33 cellular contexts compared by ENCODE assay signal in genomic region chr10:10596256-10596655, GRCh38.
DNase-seq lines count a peak whose midpoint lies in the region; ATAC-seq and TF ChIP-seq lines count a peak whose summit lies in the region.
"Had no signal": no experiment of that assay in that cellular context is flagged by ENCODE, and none has a peak within 500 bp of the region (broad histone marks: within the 10 kb centered on the region; RNA-seq: fewer than 3 reads in every experiment).

No MANE protein-coding gene starts in this region.

- no peaks in the 10 kb centered on the region for H3K36me3 ChIP-seq in mesenchymal stem cell (ENCODE audit: control insufficient read depth in 1 of 2, insufficient read depth in 2 of 2, low read depth in 1 of 2, low read length in 2 of 2)
- H3K36me3 ChIP-seq: BE2C; BLaER1; BLaER1 treated with 17β-estradiol and CSF1 and Interleukin-3, amounts not matched to agents 10 nM and 100 nM had no signal

- no peak overlapping the region for H3K9ac ChIP-seq in mesenchymal stem cell (ENCODE audit: low read length)
- H3K9ac ChIP-seq: BLaER1; BLaER1 treated with 17β-estradiol and CSF1 and Interleukin-3, amounts not matched to agents 10 nM and 100 nM had no signal

- ATAC-seq in GM19023 (IDR thresholded peaks at IDR 0.05; ENCODE audit: unreplicated experiment), result no peak
- ATAC-seq in GM19395 (IDR thresholded peaks at IDR 0.05; ENCODE audit: unreplicated experiment), result no peak
- ATAC-seq: A549; CD8-positive, alpha-beta T cell had no signal

- H3K79me1 ChIP-seq in mesenchymal stem cell (replicated peaks; ENCODE audit: low read length, poor library complexity, severe bottlenecking), result no peaks in the 10 kb centered on the region

- no peak overlapping the region for H3K14ac ChIP-seq in mesenchymal stem cell (ENCODE audit: low read length in 2 of 2)

- H3K4me1 ChIP-seq in mesenchymal stem cell (ENCODE audit: control insufficient read depth, insufficient read depth, low read depth, low read length), result no peaks in the 10 kb centered on the region
- H3K4me1 ChIP-seq: A549, BE2C, BLaER1, Caco-2 had no signal

- H3K4ac ChIP-seq in mesenchymal stem cell (ENCODE audit: low read depth in 1 of 2, low read length in 2 of 2), result no peak overlapping the region

- H3K9me3 ChIP-seq in mesenchymal stem cell (ENCODE audit: control insufficient read depth, low read length), result no peaks in the 10 kb centered on the region
- H3K9me3 ChIP-seq: BE2C; BLaER1; BLaER1 treated with 17β-estradiol and CSF1 and Interleukin-3, amounts not matched to agents 10 nM and 100 nM; Caco-2 had no signal

- H3K4me3 ChIP-seq in mesenchymal stem cell (ENCODE audit: insufficient read depth in 1 of 2, low read depth in 1 of 2, low read length in 2 of 2) (no peak overlapping the region), lower leg skin (ENCODE audit: low read depth, poor library complexity, severe bottlenecking) (no peak overlapping the region)
- H3K4me3 ChIP-seq: A549; BLaER1; BLaER1 treated with 17β-estradiol and CSF1 and Interleukin-3, amounts not matched to agents 10 nM and 100 nM had no signal

- H2BK120ac ChIP-seq in mesenchymal stem cell (ENCODE audit: low read depth, low read length), result no peak overlapping the region

- no peak overlapping the region for H3K23ac ChIP-seq in mesenchymal stem cell (ENCODE audit: low read length in 2 of 2)

- no peak overlapping the region for H4K91ac ChIP-seq in mesenchymal stem cell (ENCODE audit: low read length)

- H3K27ac ChIP-seq in mesenchymal stem cell (ENCODE audit: low read length, poor library complexity, severe bottlenecking), result no peak overlapping the region
- H3K27ac ChIP-seq: 22Rv1; A549; BLaER1; BLaER1 treated with 17β-estradiol and CSF1 and Interleukin-3, amounts not matched to agents 10 nM and 100 nM; C4-2B had no signal

- peak overlapping the region; percentile 33 for H2BK15ac ChIP-seq in mesenchymal stem cell (ENCODE audit: low read depth, poor library complexity, severe bottlenecking)

- intact Hi-C loops in posterior cingulate gyrus (cut with DNase I), result no loop called here
- intact Hi-C loops in lower leg skin (cut with DNase I; ENCODE audit: low total_unique reads), result no loop called here

- no peak for TF ChIP-seq CTCF in lower leg skin (IDR thresholded peaks at IDR 0.05)

- no peaks in the 10 kb centered on the region for H3K27me3 ChIP-seq in mesenchymal stem cell (ENCODE audit: control insufficient read depth in 1 of 2, insufficient read depth in 1 of 2, low read length in 2 of 2)
- H3K27me3 ChIP-seq: BE2C; BLaER1; BLaER1 treated with 17β-estradiol and CSF1 and Interleukin-3, amounts not matched to agents 10 nM and 100 nM had no signal

- H2BK12ac ChIP-seq in mesenchymal stem cell (ENCODE audit: low read length in 2 of 2), result no peak overlapping the region

- H2AFZ ChIP-seq in mesenchymal stem cell (ENCODE audit: low read depth, low read length), result no peak overlapping the region

- no peak overlapping the region for H4K8ac ChIP-seq in mesenchymal stem cell (ENCODE audit: low read length)

- H3K18ac ChIP-seq in mesenchymal stem cell (ENCODE audit: low read depth in 1 of 2, low read length in 2 of 2), result no peak overlapping the region

- DNase-seq in Ammon's horn (ENCODE audit: low spot score), result peak; percentile 65
- no peak for DNase-seq in mesenchymal stem cell
- peak; percentile 27 for DNase-seq in occipital lobe (lab: John Stamatoyannopoulos, UW)
- DNase-seq in posterior cingulate gyrus, result peak in 8 of 10 donors; percentile 19 to 81 (median 36)
- DNase-seq in activated CD8-positive, alpha-beta memory T cell treated with anti-CD3 and anti-CD28 coated beads for 24 hours, result no peak
- DNase-seq in lower leg skin (ENCODE audit: low spot score in 2 of 2), result no peak
- DNase-seq: 8988T; ACHN; AML-193; BE2C; C1 segment of cervical spinal cord; Caco-2; Calu3; CD4-positive, alpha-beta memory T cell; CD4-positive, alpha-beta T cell; CD4-positive, CD25-positive, alpha-beta regulatory T cell; CD8-positive, alpha-beta memory T cell; CD8-positive, alpha-beta T cell; COR-L47; DMS 273 treated with DMSO at 0.1 percent for 48 hours; DMS153; DMS53; DMS79; DMS79 treated with DMSO at 0.1 percent for 48 hours; DND-41; EL had no signal

- no peak overlapping the region for H2AK5ac ChIP-seq in mesenchymal stem cell (ENCODE audit: low read length, severe bottlenecking)

- H2BK5ac ChIP-seq in mesenchymal stem cell (ENCODE audit: low read depth, low read length, poor library complexity, severe bottlenecking), result no peak overlapping the region

- no peak for TF ChIP-seq POLR2A in lower leg skin (IDR thresholded peaks at IDR 0.05)

- 82% methylated on average over 1 of the region's 2 CpGs for WGBS in mesenchymal stem cell
- WGBS in lower leg skin, 2 donors, result 43 to 73% methylated on average over 2 of the region's 2 CpGs

- no peak overlapping the region for H3K4me2 ChIP-seq in mesenchymal stem cell (ENCODE audit: low read length, poor library complexity, severe bottlenecking)
- H3K4me2 ChIP-seq: A549, BLaER1 had no signal

Comparison
In these comparisons a context has a peak if more than half of its experiments do, and no peak if none do; other contexts are left out.
1. DNase-seq: peak in Ammon's horn (single experiment), occipital lobe (single experiment) and posterior cingulate gyrus (8 of 10); none in mesenchymal stem cell (single experiment), activated CD8-positive, alpha-beta memory T cell treated with anti-CD3 and anti-CD28 coated beads for 24 hours (single experiment) and lower leg skin (0 of 2).